Comparison of ENCODE assay signal across 16 cellular contexts in genomic region chr5:139886213-139886612, GRCh38.
DNase-seq lines count a peak whose midpoint lies in the region; ATAC-seq and TF ChIP-seq lines count a peak whose summit lies in the region.
"Had no signal": no experiment of that assay in that cellular context is flagged by ENCODE, and none has a peak within 500 bp of the region (broad histone marks: within the 10 kb centered on the region; RNA-seq: fewer than 3 reads in every experiment).

No MANE protein-coding gene starts in this region.

- H2AFZ ChIP-seq in MM.1S (ENCODE audit: low read length), result no peak overlapping the region
- H2AFZ ChIP-seq: GM23248 had no signal

- peak overlapping the region in 6 of 11 experiments; percentile 1 to 45 (median 24); a peak in 7 of 22 replicates for H3K4me2 ChIP-seq in BLaER1 treated with 17β-estradiol and CSF1 and Interleukin-3, amounts not matched to agents 10 nM and 100 nM
- no peak overlapping the region for H3K4me2 ChIP-seq in MM.1S (ENCODE audit: low read depth, low read length)

- ATAC-seq in memory B cell (ENCODE audit: low read depth) (peak; percentile 21), HG03196 (IDR thresholded peaks at IDR 0.05; ENCODE audit: unreplicated experiment) (no peak), HG03159 (IDR thresholded peaks at IDR 0.05; ENCODE audit: unreplicated experiment) (no peak)
- ATAC-seq: HepG2 had no signal

- peaks cover 0 to 7% (median 2%) of the 10 kb centered on the region in 10 experiments; a peak in 6 of 20 replicates for H3K4me1 ChIP-seq in BLaER1 treated with 17β-estradiol and CSF1 and Interleukin-3, amounts not matched to agents 10 nM and 100 nM
- no peaks in the 10 kb centered on the region for H3K4me1 ChIP-seq in MM.1S (ENCODE audit: low read length)
- H3K4me1 ChIP-seq: Caco-2 had no signal

- H3K36me3 Mint-ChIP-seq in memory B cell, result no peaks in the 10 kb centered on the region
- H3K36me3 Mint-ChIP-seq: IgD-negative memory B cell had no signal

- H3K79me2 ChIP-seq in MM.1S (ENCODE audit: low read length), result no peaks in the 10 kb centered on the region

- peaks cover 16% of the 10 kb centered on the region for H3K4me1 Mint-ChIP-seq in memory B cell

- H3K4me3 ChIP-seq in BLaER1 treated with 17β-estradiol and CSF1 and Interleukin-3, amounts not matched to agents 10 nM and 100 nM, result no peak overlapping the region
- no peak overlapping the region for H3K4me3 ChIP-seq in MM.1S (ENCODE audit: low read length)
- H3K4me3 ChIP-seq: GM23248, HAP-1 had no signal

- no peaks in the 10 kb centered on the region for H3K9me3 ChIP-seq in BLaER1 treated with 17β-estradiol and CSF1 and Interleukin-3, amounts not matched to agents 10 nM and 100 nM (replicated peaks in 1 of 11)
- H3K9me3 ChIP-seq in MM.1S (replicated peaks; ENCODE audit: insufficient read depth, low read length), result no peaks in the 10 kb centered on the region
- H3K9me3 ChIP-seq: Caco-2, HAP-1 had no signal

- H3K27me3 ChIP-seq in BLaER1 treated with 17β-estradiol and CSF1 and Interleukin-3, amounts not matched to agents 10 nM and 100 nM, result no peaks in the 10 kb centered on the region
- no peaks in the 10 kb centered on the region for H3K27me3 ChIP-seq in MM.1S (replicated peaks; ENCODE audit: insufficient read depth, low read length)

- H3F3A ChIP-seq in MM.1S (ENCODE audit: insufficient read depth, low read length), result no peaks in the 10 kb centered on the region

- H3K4me3 Mint-ChIP-seq in memory B cell, result no peak overlapping the region
- H3K4me3 Mint-ChIP-seq: B cell; CD4-positive, alpha-beta T cell had no signal

- no peak overlapping the region for H3K9ac ChIP-seq in BLaER1 treated with 17β-estradiol and CSF1 and Interleukin-3, amounts not matched to agents 10 nM and 100 nM
- H3K9ac ChIP-seq in MM.1S (ENCODE audit: low read length), result no peak overlapping the region
- H3K9ac ChIP-seq: GM23248 had no signal

- H4K20me1 ChIP-seq in BLaER1 treated with 17β-estradiol and CSF1 and Interleukin-3, amounts not matched to agents 10 nM and 100 nM, result no peaks in the 10 kb centered on the region; a peak in 1 of 22 replicates
- no peaks in the 10 kb centered on the region for H4K20me1 ChIP-seq in MM.1S (ENCODE audit: insufficient read depth, low read length)

- no peaks in the 10 kb centered on the region for H3K36me3 ChIP-seq in BLaER1 treated with 17β-estradiol and CSF1 and Interleukin-3, amounts not matched to agents 10 nM and 100 nM
- H3K36me3 ChIP-seq in MM.1S (replicated peaks; ENCODE audit: insufficient read depth, low read length), result no peaks in the 10 kb centered on the region
- H3K36me3 ChIP-seq: HAP-1 had no signal

- DNase-seq in MM.1S (peak; percentile 14), SW480 (ENCODE audit: low spot score) (peak; percentile 47), memory B cell (ENCODE audit: low spot score in 2 of 2) (no peak), NK-92 (lab: John Stamatoyannopoulos, UW; ENCODE audit: unreplicated experiment) (no peak)
- DNase-seq: Caco-2; CD4-positive, alpha-beta T cell; GM23248; KBM-7 had no signal

- H3K27me3 Mint-ChIP-seq in memory B cell, result peaks cover 21% of the 10 kb centered on the region

- no peaks in the 10 kb centered on the region for H3K9me3 Mint-ChIP-seq in memory B cell
- H3K9me3 Mint-ChIP-seq: CD4-positive, alpha-beta T cell; IgD-negative memory B cell had no signal

- H3K27ac ChIP-seq in BLaER1 treated with 17β-estradiol and CSF1 and Interleukin-3, amounts not matched to agents 10 nM and 100 nM, result no peak overlapping the region
- no peak overlapping the region for H3K27ac ChIP-seq in MM.1S (ENCODE audit: low read length)
- H3K27ac ChIP-seq: C4-2B, GM23248 had no signal

- no peaks in the 10 kb centered on the region for H3K9me2 ChIP-seq in MM.1S (replicated peaks; ENCODE audit: insufficient read depth, low read length)

- no peak overlapping the region for H3K27ac Mint-ChIP-seq in memory B cell
- H3K27ac Mint-ChIP-seq: B cell; CD4-positive, alpha-beta T cell had no signal

- no peak for TF ChIP-seq CTCF in MM.1S (IDR thresholded peaks at IDR 0.05; ENCODE audit: low read length)

Comparison
In these comparisons a context has a peak if more than half of its experiments do, and no peak if none do; other contexts are left out.
1. DNase-seq: peak in MM.1S (single experiment) and SW480 (single experiment); none in memory B cell (0 of 2) and NK-92 (single experiment).